In the genomic region with DNA sequence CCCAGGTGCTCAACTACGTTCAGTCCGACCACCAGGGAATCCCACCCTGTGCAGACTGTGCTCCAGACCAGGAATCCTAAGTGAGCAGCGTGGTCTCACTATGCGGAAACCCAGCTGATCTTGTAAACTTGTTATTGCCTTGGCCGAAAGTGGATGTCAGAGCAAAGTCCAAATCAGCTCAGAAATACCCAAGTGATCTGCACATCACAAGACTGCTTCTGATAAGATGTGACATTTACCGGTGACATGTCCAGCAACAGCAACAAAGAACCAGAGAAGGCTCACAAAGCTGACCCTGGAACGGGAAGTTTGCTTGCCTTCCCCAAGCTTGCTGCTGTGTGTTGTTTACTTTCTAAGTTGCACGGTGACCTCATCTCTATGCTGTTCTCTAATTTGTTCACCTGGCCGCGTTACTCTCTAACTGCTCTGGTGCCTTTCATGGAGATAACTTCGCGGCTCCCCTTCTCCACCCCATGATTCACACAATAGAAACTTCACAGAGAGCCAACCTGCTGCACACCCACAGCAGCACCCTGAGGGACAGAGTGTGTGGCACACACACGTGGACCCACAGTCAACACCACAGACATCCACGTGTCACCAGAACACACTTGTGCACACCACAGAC, we compare ENCODE assay signal across 17 cellular contexts. TPM values are rescaled to one million over a fixed set of nuclear protein-coding genes. Genes with fewer than 3 reads are reported as not detected.
DNase-seq lines count a peak whose midpoint lies in the region; ATAC-seq and TF ChIP-seq lines count a peak whose summit lies in the region.
"Had no signal": no experiment of that assay in that cellular context is flagged by ENCODE, and none has a peak within 500 bp of the region (broad histone marks: within the 10 kb centered on the region; RNA-seq: fewer than 3 reads in every experiment).

No MANE protein-coding gene starts in this region.

- H3K79me2 ChIP-seq in GM23338 (replicated peaks; ENCODE audit: insufficient read depth) = no peaks in the 10 kb centered on the region

- H3K27me3 ChIP-seq in GM23338 (ENCODE audit: insufficient read depth) = peaks cover 4% of the 10 kb centered on the region

- no peaks in the 10 kb centered on the region for H3K4me1 ChIP-seq in GM23338 (ENCODE audit: insufficient read depth)

- no peaks in the 10 kb centered on the region; the same call in 2 of the 3 replicates for H3K36me3 Mint-ChIP-seq in GM23338 (ENCODE audit: low read depth)
- H3K36me3 Mint-ChIP-seq in naive thymus-derived CD8-positive, alpha-beta T cell = no peaks in the 10 kb centered on the region
- H3K36me3 Mint-ChIP-seq: activated naive CD8-positive, alpha-beta T cell treated with anti-CD3 and anti-CD28 coated beads, Interleukin-2, amount 10 ng/mL, durations not matched to agents 7 days and 5 days; CD8-positive, alpha-beta memory T cell had no signal

- TF ChIP-seq CTCF in GM23338 (conservative IDR thresholded peaks at IDR 0.05; ENCODE audit: low read depth in 2 of 2) = no peak

- no peak for DNase-seq in GM23338 (ENCODE audit: low spot score)
- DNase-seq in OCI-M1 (lab: John Stamatoyannopoulos, UW) = peak; percentile 19
- DNase-seq in retina = peak; percentile 77
- DNase-seq in activated effector memory CD4-positive, alpha-beta T cell treated with anti-CD3 and anti-CD28 coated beads, Interleukin-2, amount 50 U/mL, for 16 hours = no peak
- no peak for DNase-seq in naive thymus-derived CD8-positive, alpha-beta T cell
- DNase-seq: activated naive CD8-positive, alpha-beta T cell treated with anti-CD3 and anti-CD28 coated beads, Interleukin-2, amount 10 ng/mL, durations not matched to agents 7 days and 5 days; CD8-positive, alpha-beta memory T cell; MM.1S; substantia nigra; WERI-Rb-1 had no signal

- ATAC-seq in GM23338 (no peak), esophagus mucosa (peak; percentile 73), HG02610 (IDR thresholded peaks at IDR 0.05; ENCODE audit: unreplicated experiment) (no peak), HG02588 (IDR thresholded peaks at IDR 0.05; ENCODE audit: unreplicated experiment) (no peak)
- no peak for ATAC-seq in naive thymus-derived CD8-positive, alpha-beta T cell

- H3K9me2 ChIP-seq in GM23338 (ENCODE audit: insufficient read depth) = no peaks in the 10 kb centered on the region

- no peak overlapping the region for H3K4me3 Mint-ChIP-seq in GM23338
- no peak overlapping the region for H3K4me3 Mint-ChIP-seq in naive thymus-derived CD8-positive, alpha-beta T cell
- H3K4me3 Mint-ChIP-seq: activated naive CD8-positive, alpha-beta T cell treated with anti-CD3 and anti-CD28 coated beads, Interleukin-2, amount 10 ng/mL, durations not matched to agents 7 days and 5 days; CD8-positive, alpha-beta memory T cell; dendritic cell treated with granulocyte-macrophage colony-stimulating factor and Interleukin-4, amounts not matched to agents 40 ng/mL and 50 ng/mL, for 4 days had no signal

- H2AFZ ChIP-seq in GM23338 = peak overlapping the region; percentile 85; the same call in 1 of the 2 replicates

- no peak overlapping the region for H3K27ac Mint-ChIP-seq in GM23338
- peak overlapping the region in 1 of 10 donors; percentile 32 for H3K27ac Mint-ChIP-seq in naive thymus-derived CD8-positive, alpha-beta T cell
- H3K27ac Mint-ChIP-seq: activated naive CD8-positive, alpha-beta T cell treated with anti-CD3 and anti-CD28 coated beads, Interleukin-2, amount 10 ng/mL, durations not matched to agents 7 days and 5 days; dendritic cell treated with granulocyte-macrophage colony-stimulating factor and Interleukin-4, amounts not matched to agents 40 ng/mL and 50 ng/mL, for 4 days had no signal

- POLR2A ChIA-PET in naive thymus-derived CD8-positive, alpha-beta T cell (lab: Charles Lee) = no interaction called here

- H3F3A ChIP-seq in GM23338 (replicated peaks; ENCODE audit: low read depth) = 0 out of 2 replicates have a peak, but pooled peaks cover under 1% of the 10 kb centered on the region

- H4K20me1 ChIP-seq in GM23338 (replicated peaks; ENCODE audit: insufficient read depth) = no peaks in the 10 kb centered on the region

- H3K27me3 Mint-ChIP-seq in GM23338 (ENCODE audit: insufficient read depth, low read depth, poor library complexity) = peaks cover 14% of the 10 kb centered on the region
- peaks cover 14 to 36% (median 25%) of the 10 kb centered on the region in 5 donors for H3K27me3 Mint-ChIP-seq in naive thymus-derived CD8-positive, alpha-beta T cell

- H3K36me3 ChIP-seq in GM23338 (ENCODE audit: insufficient read depth) = no peaks in the 10 kb centered on the region
- H3K36me3 ChIP-seq: WERI-Rb-1 had no signal

- H3K27ac ChIP-seq in GM23338 (ENCODE audit: low read depth) = no peak overlapping the region
- H3K27ac ChIP-seq: HL-60, WERI-Rb-1 had no signal

- H3K4me2 ChIP-seq in GM23338 = no peak overlapping the region

- H3K4me1 Mint-ChIP-seq in GM23338 = peaks cover 16% of the 10 kb centered on the region
- H3K4me1 Mint-ChIP-seq in naive thymus-derived CD8-positive, alpha-beta T cell = peaks cover 6 to 13% (median 8%) of the 10 kb centered on the region in 4 donors

- H3K4me3 ChIP-seq in GM23338 = no peak overlapping the region

- no peaks in the 10 kb centered on the region; the same call in 2 of the 3 replicates for H3K9me3 Mint-ChIP-seq in GM23338
- no peaks in the 10 kb centered on the region for H3K9me3 Mint-ChIP-seq in naive thymus-derived CD8-positive, alpha-beta T cell
- H3K9me3 Mint-ChIP-seq: activated naive CD8-positive, alpha-beta T cell treated with anti-CD3 and anti-CD28 coated beads, Interleukin-2, amount 10 ng/mL, durations not matched to agents 7 days and 5 days; CD8-positive, alpha-beta memory T cell; dendritic cell treated with granulocyte-macrophage colony-stimulating factor and Interleukin-4, amounts not matched to agents 40 ng/mL and 50 ng/mL, for 4 days had no signal

TF ChIP-seq in GM23338, 12 proteins besides CTCF, POLR2A, EP300 and RAD21 (continues in another document):
- TF ChIP-seq ZNF331 (CRISPR knock-in tag; IDR thresholded peaks at IDR 0.05; ENCODE audit: low read depth) (no peak), ZNF114 (CRISPR knock-in tag; IDR thresholded peaks at IDR 0.05) (no peak), STAT1 (IDR thresholded peaks at IDR 0.05; ENCODE audit: unreplicated experiment) (no peak), POLR2AphosphoS5 (IDR thresholded peaks at IDR 0.05; ENCODE audit: low read depth) (no peak), EZH2 (IDR thresholded peaks at IDR 0.05; ENCODE audit: low read depth, unreplicated experiment) (no peak), CREB1 (CRISPR knock-in tag; IDR thresholded peaks at IDR 0.05; ENCODE audit: low read depth) (no peak), EZH2phosphoT487 (IDR thresholded peaks at IDR 0.05; ENCODE audit: unreplicated experiment) (no peak)
- TF ChIP-seq, protein P1, sequence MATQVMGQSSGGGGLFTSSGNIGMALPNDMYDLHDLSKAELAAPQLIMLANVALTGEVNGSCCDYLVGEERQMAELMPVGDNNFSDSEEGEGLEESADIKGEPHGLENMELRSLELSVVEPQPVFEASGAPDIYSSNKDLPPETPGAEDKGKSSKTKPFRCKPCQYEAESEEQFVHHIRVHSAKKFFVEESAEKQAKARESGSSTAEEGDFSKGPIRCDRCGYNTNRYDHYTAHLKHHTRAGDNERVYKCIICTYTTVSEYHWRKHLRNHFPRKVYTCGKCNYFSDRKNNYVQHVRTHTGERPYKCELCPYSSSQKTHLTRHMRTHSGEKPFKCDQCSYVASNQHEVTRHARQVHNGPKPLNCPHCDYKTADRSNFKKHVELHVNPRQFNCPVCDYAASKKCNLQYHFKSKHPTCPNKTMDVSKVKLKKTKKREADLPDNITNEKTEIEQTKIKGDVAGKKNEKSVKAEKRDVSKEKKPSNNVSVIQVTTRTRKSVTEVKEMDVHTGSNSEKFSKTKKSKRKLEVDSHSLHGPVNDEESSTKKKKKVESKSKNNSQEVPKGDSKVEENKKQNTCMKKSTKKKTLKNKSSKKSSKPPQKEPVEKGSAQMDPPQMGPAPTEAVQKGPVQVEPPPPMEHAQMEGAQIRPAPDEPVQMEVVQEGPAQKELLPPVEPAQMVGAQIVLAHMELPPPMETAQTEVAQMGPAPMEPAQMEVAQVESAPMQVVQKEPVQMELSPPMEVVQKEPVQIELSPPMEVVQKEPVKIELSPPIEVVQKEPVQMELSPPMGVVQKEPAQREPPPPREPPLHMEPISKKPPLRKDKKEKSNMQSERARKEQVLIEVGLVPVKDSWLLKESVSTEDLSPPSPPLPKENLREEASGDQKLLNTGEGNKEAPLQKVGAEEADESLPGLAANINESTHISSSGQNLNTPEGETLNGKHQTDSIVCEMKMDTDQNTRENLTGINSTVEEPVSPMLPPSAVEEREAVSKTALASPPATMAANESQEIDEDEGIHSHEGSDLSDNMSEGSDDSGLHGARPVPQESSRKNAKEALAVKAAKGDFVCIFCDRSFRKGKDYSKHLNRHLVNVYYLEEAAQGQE (IDR thresholded peaks at IDR 0.05; ENCODE audit: unreplicated experiment) = no peak
- TF ChIP-seq, protein P2, sequence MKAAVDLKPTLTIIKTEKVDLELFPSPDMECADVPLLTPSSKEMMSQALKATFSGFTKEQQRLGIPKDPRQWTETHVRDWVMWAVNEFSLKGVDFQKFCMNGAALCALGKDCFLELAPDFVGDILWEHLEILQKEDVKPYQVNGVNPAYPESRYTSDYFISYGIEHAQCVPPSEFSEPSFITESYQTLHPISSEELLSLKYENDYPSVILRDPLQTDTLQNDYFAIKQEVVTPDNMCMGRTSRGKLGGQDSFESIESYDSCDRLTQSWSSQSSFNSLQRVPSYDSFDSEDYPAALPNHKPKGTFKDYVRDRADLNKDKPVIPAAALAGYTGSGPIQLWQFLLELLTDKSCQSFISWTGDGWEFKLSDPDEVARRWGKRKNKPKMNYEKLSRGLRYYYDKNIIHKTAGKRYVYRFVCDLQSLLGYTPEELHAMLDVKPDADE (IDR thresholded peaks at IDR 0.05) = no peak

RNA-seq across cellular contexts. Expression of a gene that starts 1.7 kb away (rescaled TPM):
- total RNA-seq in GM23338 (2014; rRNA removed; shearing (Covaris generic)) = not detected in 2 replicates
- not detected in 2 replicates for polyA plus RNA-seq in GM23338 (2016; fragmentation: Nextera tagmentation; extraction: Ambion mirVana)
- not detected for total RNA-seq in esophagus mucosa
- total RNA-seq in naive thymus-derived CD8-positive, alpha-beta T cell = not detected
- not detected for polyA plus RNA-seq in naive thymus-derived CD8-positive, alpha-beta T cell
- total RNA-seq: activated naive CD8-positive, alpha-beta T cell treated with anti-CD3 and anti-CD28 coated beads, Interleukin-2, amount 10 ng/mL, durations not matched to agents 7 days and 5 days; CD8-positive, alpha-beta memory T cell; myocyte; NCI-H460 had no signal
- polyA plus RNA-seq: CD8-positive, alpha-beta memory T cell had no signal

RNA-seq across cellular contexts. Expression of a gene that starts 52.5 kb away (rescaled TPM):
- 0.19 and 1.2 TPM in 2 replicates for total RNA-seq in GM23338 (2014; rRNA removed; shearing (Covaris generic))
- polyA plus RNA-seq in GM23338 (2016; fragmentation: Nextera tagmentation; extraction: Ambion mirVana) = 0.47 and 0.78 TPM in 2 replicates
- 2.1 TPM for total RNA-seq in esophagus mucosa
- not detected for total RNA-seq in naive thymus-derived CD8-positive, alpha-beta T cell
- under 1 TPM in 2 of 3 donors, not detected in 1; 0.60 to 0.70 TPM for polyA plus RNA-seq in naive thymus-derived CD8-positive, alpha-beta T cell
- total RNA-seq: myocyte had no signal

Comparison
In these comparisons a context has a peak if more than half of its experiments do, and no peak if none do; other contexts are left out.
1. DNase-seq: peak in OCI-M1 (single experiment) and retina (single experiment); none in GM23338 (single experiment), activated effector memory CD4-positive, alpha-beta T cell treated with anti-CD3 and anti-CD28 coated beads, Interleukin-2, amount 50 U/mL, for 16 hours (single experiment) and naive thymus-derived CD8-positive, alpha-beta T cell (0 of 10).